Comparison of ENCODE assay signal across 39 cellular contexts in genomic region chr12:101361455-101361854, GRCh38.
"Had no signal": no experiment of that assay in that cellular context is flagged by ENCODE, and none has a peak within 500 bp of the region (broad histone marks: within the 10 kb centered on the region; RNA-seq: fewer than 3 reads in every experiment).

No MANE protein-coding gene starts in this region.

- H3K4me1 ChIP-seq: adrenal gland, ascending aorta, body of pancreas, breast epithelium had no signal

- H3K4me1 Mint-ChIP-seq: activated naive CD4-positive, alpha-beta T cell treated with anti-CD3 and anti-CD28 coated beads, Interleukin-2, amount 50 U/mL, for 24 hours; activated naive CD8-positive, alpha-beta T cell treated with anti-CD3 and anti-CD28 coated beads for 36 hours; activated naive CD8-positive, alpha-beta T cell treated with anti-CD3 and anti-CD28 coated beads, Interleukin-2, amount 50 U/mL, for 24 hours; activated T-helper 17 cell treated with anti-CD3 and anti-CD28 coated beads, Interleukin-2, amount 50 U/mL, for 72 hours; brain; central memory CD8-positive, alpha-beta T cell had no signal

- H3K9me3 Mint-ChIP-seq: activated naive CD4-positive, alpha-beta T cell treated with anti-CD3 and anti-CD28 coated beads for 36 hours; activated naive CD4-positive, alpha-beta T cell treated with anti-CD3 and anti-CD28 coated beads, Interleukin-2, amount 50 U/mL, for 24 hours; activated naive CD4-positive, alpha-beta T cell treated with anti-CD3 and anti-CD28 coated beads, Interleukin-2, amount 50 U/mL, for 72 hours; activated naive CD8-positive, alpha-beta T cell treated with anti-CD3 and anti-CD28 coated beads for 36 hours; activated naive CD8-positive, alpha-beta T cell treated with anti-CD3 and anti-CD28 coated beads, Interleukin-2, amount 10 ng/mL, durations not matched to agents 7 days and 5 days; activated naive CD8-positive, alpha-beta T cell treated with anti-CD3 and anti-CD28 coated beads, Interleukin-2, amount 50 U/mL, for 24 hours; activated T-cell treated with anti-CD3 and anti-CD28 coated beads, Interleukin-2, amount 50 U/mL, for 24 hours; activated T-cell treated with anti-CD3 and anti-CD28 coated beads, Interleukin-2, amount 50 U/mL, for 4 hours; activated T-cell treated with anti-CD3 and anti-CD28 coated beads, Interleukin-2, amount 50 U/mL, for 72 hours; activated T-helper 1 cell treated with anti-CD3 and anti-CD28 coated beads, Interleukin-12 subunit alpha, Interleukin-12 subunit beta, Interleukin-2, Interleukin-4 antibody, amounts not matched to agents 30 ng/mL and 10 ng/mL and 1 ng/mL, durations not matched to agents 14 hours and 24 hours and 36 hours; activated T-helper 17 cell treated with anti-CD3 and anti-CD28 coated beads, Interleukin-2, amount 50 U/mL, for 72 hours; activated T-helper 2 cell treated with anti-CD3 and anti-CD28 coated beads, Interferon-gamma antibody, Interleukin-2, Interleukin-4, amounts not matched to agents 10 μg/mL and 5 μg/mL and 100 μg/mL, durations not matched to agents 14 hours and 24 hours and 36 hours; brain; central memory CD8-positive, alpha-beta T cell had no signal

- H3K27ac ChIP-seq: adrenal gland, ascending aorta, body of pancreas, brain microvascular endothelial cell, breast epithelium, cardiac muscle cell had no signal

- FAIRE-seq: astrocyte, bronchial epithelial cell, colon had no signal

- H3K4me3 Mint-ChIP-seq: activated naive CD4-positive, alpha-beta T cell treated with anti-CD3 and anti-CD28 coated beads for 36 hours; activated naive CD4-positive, alpha-beta T cell treated with anti-CD3 and anti-CD28 coated beads, Interleukin-2, amount 50 U/mL, for 24 hours; activated naive CD8-positive, alpha-beta T cell; activated naive CD8-positive, alpha-beta T cell treated with anti-CD3 and anti-CD28 coated beads for 36 hours; activated naive CD8-positive, alpha-beta T cell treated with anti-CD3 and anti-CD28 coated beads, Interleukin-2, amount 10 ng/mL, durations not matched to agents 7 days and 5 days; activated naive CD8-positive, alpha-beta T cell treated with anti-CD3 and anti-CD28 coated beads, Interleukin-2, amount 50 U/mL, for 24 hours; activated T-cell treated with anti-CD3 and anti-CD28 coated beads, Interleukin-2, amount 50 U/mL, for 24 hours; activated T-cell treated with anti-CD3 and anti-CD28 coated beads, Interleukin-2, amount 50 U/mL, for 4 hours; activated T-cell treated with anti-CD3 and anti-CD28 coated beads, Interleukin-2, amount 50 U/mL, for 72 hours; activated T-helper 1 cell treated with anti-CD3 and anti-CD28 coated beads, Interleukin-12 subunit alpha, Interleukin-12 subunit beta, Interleukin-2, Interleukin-4 antibody, amounts not matched to agents 30 ng/mL and 10 ng/mL and 1 ng/mL, durations not matched to agents 14 hours and 24 hours and 36 hours; activated T-helper 17 cell treated with anti-CD3 and anti-CD28 coated beads, Interleukin-2, amount 50 U/mL, for 72 hours; brain; central memory CD8-positive, alpha-beta T cell had no signal

- H3K4me3 ChIP-seq: adrenal gland, ascending aorta, body of pancreas, breast epithelium, cardiac muscle cell had no signal

- H3K27me3 Mint-ChIP-seq: activated naive CD4-positive, alpha-beta T cell treated with anti-CD3 and anti-CD28 coated beads, Interleukin-2, amount 50 U/mL, for 24 hours; activated naive CD8-positive, alpha-beta T cell; activated naive CD8-positive, alpha-beta T cell treated with anti-CD3 and anti-CD28 coated beads for 36 hours; activated naive CD8-positive, alpha-beta T cell treated with anti-CD3 and anti-CD28 coated beads, Interleukin-2, amount 10 ng/mL, durations not matched to agents 7 days and 5 days; activated naive CD8-positive, alpha-beta T cell treated with anti-CD3 and anti-CD28 coated beads, Interleukin-2, amount 50 U/mL, for 24 hours; activated T-cell treated with anti-CD3 and anti-CD28 coated beads, Interleukin-2, amount 50 U/mL, for 24 hours; activated T-helper 17 cell treated with anti-CD3 and anti-CD28 coated beads, Interleukin-2, amount 50 U/mL, for 72 hours; central memory CD8-positive, alpha-beta T cell had no signal

- H3K27ac Mint-ChIP-seq: activated naive CD4-positive, alpha-beta T cell treated with anti-CD3 and anti-CD28 coated beads for 36 hours; activated naive CD4-positive, alpha-beta T cell treated with anti-CD3 and anti-CD28 coated beads, Interleukin-2, amount 50 U/mL, for 24 hours; activated naive CD4-positive, alpha-beta T cell treated with anti-CD3 and anti-CD28 coated beads, Interleukin-2, amount 50 U/mL, for 72 hours; activated naive CD8-positive, alpha-beta T cell; activated naive CD8-positive, alpha-beta T cell treated with anti-CD3 and anti-CD28 coated beads for 36 hours; activated naive CD8-positive, alpha-beta T cell treated with anti-CD3 and anti-CD28 coated beads, Interleukin-2, amount 10 ng/mL, durations not matched to agents 7 days and 5 days; activated naive CD8-positive, alpha-beta T cell treated with anti-CD3 and anti-CD28 coated beads, Interleukin-2, amount 50 U/mL, for 24 hours; activated T-cell treated with anti-CD3 and anti-CD28 coated beads, Interleukin-2, amount 50 U/mL, for 24 hours; activated T-helper 1 cell treated with anti-CD3 and anti-CD28 coated beads, Interleukin-12 subunit alpha, Interleukin-12 subunit beta, Interleukin-2, Interleukin-4 antibody, amounts not matched to agents 30 ng/mL and 10 ng/mL and 1 ng/mL, durations not matched to agents 14 hours and 24 hours and 36 hours; activated T-helper 17 cell treated with anti-CD3 and anti-CD28 coated beads, Interleukin-2, amount 50 U/mL, for 72 hours; activated T-helper 2 cell treated with anti-CD3 and anti-CD28 coated beads, Interferon-gamma antibody, Interleukin-2, Interleukin-4, amounts not matched to agents 10 μg/mL and 5 μg/mL and 100 μg/mL, durations not matched to agents 14 hours and 24 hours and 36 hours; brain had no signal

- H3K9me3 ChIP-seq: adrenal gland, ascending aorta, body of pancreas, breast epithelium had no signal

- ATAC-seq: activated naive CD4-positive, alpha-beta T cell treated with anti-CD3 and anti-CD28 coated beads, Interleukin-2, amount 50 U/mL, for 72 hours; activated naive CD8-positive, alpha-beta T cell treated with anti-CD3 and anti-CD28 coated beads, Interleukin-2, amount 50 U/mL, for 24 hours; activated T-cell treated with anti-CD3 and anti-CD28 coated beads, Interleukin-2, amount 50 U/mL, for 4 hours; activated T-cell treated with anti-CD3 and anti-CD28 coated beads, Interleukin-2, amount 50 U/mL, for 72 hours; activated T-helper 17 cell treated with anti-CD3 and anti-CD28 coated beads, Interleukin-2, amount 50 U/mL, for 72 hours; body of pancreas had no signal

- DNase-seq: activated effector memory CD4-positive, alpha-beta T cell treated with anti-CD3 and anti-CD28 coated beads, Interleukin-2, amount 50 U/mL, for 16 hours; activated effector memory CD4-positive, alpha-beta T cell treated with Interleukin-2 at 50 U/mL for 16 hours; activated gamma-delta T cell; activated gamma-delta T cell treated with Interleukin-2 at 50 U/mL for 16 hours; activated naive CD4-positive, alpha-beta T cell; activated naive CD4-positive, alpha-beta T cell treated with anti-CD3 and anti-CD28 coated beads for 36 hours; activated naive CD4-positive, alpha-beta T cell treated with anti-CD3 and anti-CD28 coated beads, Interleukin-2, amount 50 U/mL, for 16 hours; activated naive CD4-positive, alpha-beta T cell treated with Interleukin-2 at 50 U/mL for 16 hours; activated naive CD8-positive, alpha-beta T cell treated with anti-CD3 and anti-CD28 coated beads for 36 hours; activated naive CD8-positive, alpha-beta T cell treated with anti-CD3 and anti-CD28 coated beads, Interleukin-2, amount 10 ng/mL, durations not matched to agents 7 days and 5 days; activated naive CD8-positive, alpha-beta T cell treated with anti-CD3 and anti-CD28 coated beads, Interleukin-2, amount 50 U/mL, for 24 hours; activated T-cell treated with anti-CD3 and anti-CD28 coated beads, Interleukin-2, amount 50 U/mL, for 24 hours; activated T-cell treated with anti-CD3 and anti-CD28 coated beads, Interleukin-2, amount 50 U/mL, for 4 hours; activated T-cell treated with anti-CD3 and anti-CD28 coated beads, Interleukin-2, amount 50 U/mL, for 48 hours; activated T-cell treated with anti-CD3 and anti-CD28 coated beads, Interleukin-2, amount 50 U/mL, for 72 hours; adrenal gland; amniotic stem cell; amygdala; anterior cingulate cortex; aorta; body of pancreas; brain microvascular endothelial cell; caudate nucleus; central memory CD4-positive, alpha-beta T cell; cerebellar nuclear complex had no signal
